Comparison of ENCODE assay signal across 8 cellular contexts in genomic region chr17:41666336-41666680, GRCh38. TPM values are rescaled to one million over a fixed set of nuclear protein-coding genes. Genes with fewer than 3 reads are reported as not detected.
DNase-seq lines count a peak whose midpoint lies in the region; ATAC-seq and TF ChIP-seq lines count a peak whose summit lies in the region.

No MANE protein-coding gene starts in this region.

- H3K4me1 ChIP-seq in urinary bladder (ENCODE audit: insufficient read depth) = no peaks in the 10 kb centered on the region

- ATAC-seq in HG03135 (IDR thresholded peaks at IDR 0.05; ENCODE audit: unreplicated experiment) = peak; percentile 37
- ATAC-seq in activated T-cell treated with anti-CD3 and anti-CD28 coated beads, Interleukin-2, amount 50 U/mL, for 72 hours (replicated peaks in 1 of 2) = peak; percentile 31 to 48

- peaks cover 44% of the 10 kb centered on the region for H3K4me1 Mint-ChIP-seq in activated T-cell treated with anti-CD3 and anti-CD28 coated beads, Interleukin-2, amount 50 U/mL, for 72 hours (ENCODE audit: low read depth)
- H3K4me1 Mint-ChIP-seq in osteocyte (ENCODE audit: unreplicated experiment) = peaks cover 14% of the 10 kb centered on the region

- no peaks in the 10 kb centered on the region for H3K36me3 Mint-ChIP-seq in activated T-cell treated with anti-CD3 and anti-CD28 coated beads, Interleukin-2, amount 50 U/mL, for 72 hours (ENCODE audit: insufficient read depth in 2 of 2)
- no peaks in the 10 kb centered on the region for H3K36me3 Mint-ChIP-seq in osteocyte (ENCODE audit: unreplicated experiment)

- H3K27ac ChIP-seq in urinary bladder (ENCODE audit: low read depth) = peak overlapping the region; percentile 62

- H3K27me3 Mint-ChIP-seq in activated T-cell treated with anti-CD3 and anti-CD28 coated beads, Interleukin-2, amount 50 U/mL, for 72 hours (ENCODE audit: low read depth) = no peaks in the 10 kb centered on the region
- H3K27me3 Mint-ChIP-seq in osteocyte (ENCODE audit: unreplicated experiment) = no peaks in the 10 kb centered on the region

- H3K36me3 ChIP-seq in urinary bladder (ENCODE audit: insufficient read depth) = no peaks in the 10 kb centered on the region

- DNase-seq in NCI-H1694 treated with DMSO at 0.1 percent for 48 hours (lab: John Stamatoyannopoulos, UW) = peak; percentile 56
- DNase-seq in NCI-H1694 (lab: John Stamatoyannopoulos, UW) = no peak
- peak; percentile 14 for DNase-seq in NCI-H524 treated with DMSO at 0.1 percent for 48 hours (lab: John Stamatoyannopoulos, UW)
- DNase-seq in activated T-cell treated with anti-CD3 and anti-CD28 coated beads, Interleukin-2, amount 50 U/mL, for 72 hours = peak; percentile 50 to 54
- DNase-seq in fibroblast of mammary gland (ENCODE audit: low read depth) = peak; percentile 41
- DNase-seq in osteocyte (ENCODE audit: extremely low spot score, unreplicated experiment) = no peak

- TF ChIP-seq CTCF in fibroblast of mammary gland (conservative IDR thresholded peaks at IDR 0.05; ENCODE audit: control insufficient read depth, insufficient read depth, low read depth, low read length) (no peak), osteocyte (IDR thresholded peaks at IDR 0.05) (no peak)

- no peaks in the 10 kb centered on the region for H3K9me3 Mint-ChIP-seq in activated T-cell treated with anti-CD3 and anti-CD28 coated beads, Interleukin-2, amount 50 U/mL, for 72 hours
- H3K9me3 Mint-ChIP-seq in osteocyte (ENCODE audit: unreplicated experiment) = no peaks in the 10 kb centered on the region

- whole genome bisulfite sequencing in urinary bladder = 5% methylated on average over 14 of the region's 14 CpGs

- peak overlapping the region; percentile 90 for H3K27ac Mint-ChIP-seq in activated T-cell treated with anti-CD3 and anti-CD28 coated beads, Interleukin-2, amount 50 U/mL, for 72 hours
- H3K27ac Mint-ChIP-seq in osteocyte (ENCODE audit: unreplicated experiment) = peak overlapping the region; percentile 95

- H3K4me3 ChIP-seq in fibroblast of mammary gland (ENCODE audit: control insufficient read depth, low read depth, low read length) (peak overlapping the region; percentile 52), urinary bladder (ENCODE audit: low read depth, low read length) (peak overlapping the region; percentile 26)

- H3K4me3 Mint-ChIP-seq in activated T-cell treated with anti-CD3 and anti-CD28 coated beads, Interleukin-2, amount 50 U/mL, for 72 hours = peak overlapping the region; percentile 81 to 93
- peak overlapping the region; percentile 71 for H3K4me3 Mint-ChIP-seq in osteocyte (ENCODE audit: unreplicated experiment)

RNA-seq across cellular contexts. Expression of gene EIF1, which starts 22.4 kb away (rescaled TPM):
- total RNA-seq in activated T-cell treated with anti-CD3 and anti-CD28 coated beads, Interleukin-2, amount 50 U/mL, for 72 hours = 1,000 to 10,000 TPM; 2,404 to 2,458 TPM
- 1,019 and 1,057 TPM in 2 replicates for total RNA-seq in osteocyte
- 96.6 TPM for total RNA-seq in urinary bladder
- 649 TPM for polyA plus RNA-seq in urinary bladder

RNA-seq across cellular contexts. Expression of gene KRT17, which starts 41.9 kb away (rescaled TPM):
- under 1 TPM in 1 of 2 donors, not detected in 1; 0.63 TPM for total RNA-seq in activated T-cell treated with anti-CD3 and anti-CD28 coated beads, Interleukin-2, amount 50 U/mL, for 72 hours
- total RNA-seq in osteocyte = 40.5 and 43.2 TPM in 2 replicates
- total RNA-seq in urinary bladder = 33.5 TPM
- 72.1 TPM for polyA plus RNA-seq in urinary bladder

RNA-seq across cellular contexts. Expression of gene GAST, which starts 45.8 kb away (rescaled TPM):
- not detected for total RNA-seq in activated T-cell treated with anti-CD3 and anti-CD28 coated beads, Interleukin-2, amount 50 U/mL, for 72 hours
- total RNA-seq in osteocyte (not detected in 2 replicates), urinary bladder (not detected)
- not detected for polyA plus RNA-seq in urinary bladder

RNA-seq across cellular contexts. Expression of gene KRT16, which starts 53.7 kb away (rescaled TPM):
- not detected for total RNA-seq in activated T-cell treated with anti-CD3 and anti-CD28 coated beads, Interleukin-2, amount 50 U/mL, for 72 hours
- total RNA-seq in osteocyte (1.3 and 1.4 TPM in 2 replicates), urinary bladder (not detected)
- polyA plus RNA-seq in urinary bladder = 0.20 TPM

Comparison
In these comparisons a context has a peak if more than half of its experiments do, and no peak if none do; other contexts are left out.
1. DNase-seq: peak in NCI-H1694 treated with DMSO at 0.1 percent for 48 hours (single experiment), NCI-H524 treated with DMSO at 0.1 percent for 48 hours (single experiment), activated T-cell treated with anti-CD3 and anti-CD28 coated beads, Interleukin-2, amount 50 U/mL, for 72 hours (2 of 2) and fibroblast of mammary gland (single experiment); none in NCI-H1694 (single experiment) and osteocyte (single experiment).
2. RNA of gene EIF1, which starts 22.4 kb away (total RNA-seq): 2,404 to 2,458 TPM in activated T-cell treated with anti-CD3 and anti-CD28 coated beads, Interleukin-2, amount 50 U/mL, for 72 hours and 1,019 to 1,057 TPM in osteocyte; 96.6 TPM in urinary bladder (single experiment); every median in the first group is over 10 times any median in the second.
3. RNA of gene KRT17, which starts 41.9 kb away (total RNA-seq): 40.5 to 43.2 TPM in osteocyte and 33.5 TPM in urinary bladder (single experiment); 0.63 TPM in activated T-cell treated with anti-CD3 and anti-CD28 coated beads, Interleukin-2, amount 50 U/mL, for 72 hours; every median in the first group is over 10 times any median in the second.